15 cellular contexts compared by ENCODE assay signal in genomic region chr6:43785904-43786303, GRCh38. TPM values are rescaled to one million over a fixed set of nuclear protein-coding genes. Genes with fewer than 3 reads are reported as not detected.
DNase-seq lines count a peak whose midpoint lies in the region; ATAC-seq, FAIRE-seq and TF ChIP-seq lines count a peak whose summit lies in the region.
"Had no signal": no experiment of that assay in that cellular context is flagged by ENCODE, and none has a peak within 500 bp of the region (broad histone marks: within the 10 kb centered on the region; RNA-seq: fewer than 3 reads in every experiment).

No MANE protein-coding gene starts in this region.

- DNase-seq in MCF 10A (ENCODE audit: unreplicated experiment) (no peak), breast epithelium (ENCODE audit: low spot score in 2 of 2) (no peak), RCC 7860 (ENCODE audit: low spot score) (no peak), epithelial cell of prostate (ENCODE audit: low read depth, low spot score) (no peak), SK-N-SH (no peak), NCI-H2227 treated with DMSO at 0.1 percent for 48 hours (lab: John Stamatoyannopoulos, UW) (no peak), sciatic nerve (ENCODE audit: low spot score) (no peak)
- DNase-seq: ACHN; CD4-positive, CD25-positive, alpha-beta regulatory T cell; DMS53; H7 had no signal

- no peak for TF ChIP-seq RAD21 in SK-N-SH (IDR thresholded peaks at IDR 0.05; ENCODE audit: low read length)

- 95% methylated on average over 3 of the region's 3 CpGs for WGBS in SK-N-SH (ENCODE audit: low lambda C conversion rate)

- peaks cover 5% of the 10 kb centered on the region for H3K4me1 Mint-ChIP-seq in MCF 10A (ENCODE audit: insufficient read depth, unreplicated experiment)
- H3K4me1 Mint-ChIP-seq: GM23338 had no signal

- no peak for ATAC-seq in GM19455 (IDR thresholded peaks at IDR 0.05; ENCODE audit: unreplicated experiment)
- ATAC-seq in sciatic nerve, result no peak

- no peak overlapping the region for H3K4me3 Mint-ChIP-seq in MCF 10A (ENCODE audit: unreplicated experiment)
- H3K4me3 Mint-ChIP-seq: CD4-positive, CD25-positive, alpha-beta regulatory T cell; GM23338 had no signal

- H3K36me3 ChIP-seq in breast epithelium, result no peaks in the 10 kb centered on the region
- peaks cover 0 to 50% of the 10 kb centered on the region in 2 experiments for H3K36me3 ChIP-seq in SK-N-SH (replicated peaks in 1 of 2; ENCODE audit: control insufficient read depth in 1 of 2, insufficient read depth in 2 of 2, low read length in 1 of 2)

- H3K4me1 ChIP-seq in breast epithelium (no peaks in the 10 kb centered on the region), SK-N-SH (ENCODE audit: control insufficient read depth in 1 of 2, insufficient read depth in 2 of 2, low read depth in 1 of 2, low read length in 1 of 2) (peaks cover 0 to 20% of the 10 kb centered on the region in 2 experiments; a peak in 1 of 4 replicates)

- intact Hi-C loops in MCF 10A (cut with micrococcal nuclease) (no loop called here), breast epithelium (cut with DNase I; ENCODE audit: low total_unique reads) (no loop called here), sciatic nerve (cut with DNase I) (no loop called here)

- H3F3A ChIP-seq in SK-N-SH (replicated peaks; ENCODE audit: insufficient read depth), result no peaks in the 10 kb centered on the region

- H2AFZ ChIP-seq in SK-N-SH (ENCODE audit: low read depth), result no peak overlapping the region
- H2AFZ ChIP-seq: GM23338 had no signal

- H3K4me3 ChIP-seq in breast epithelium, result no peak overlapping the region
- H3K4me3 ChIP-seq in SK-N-SH (ENCODE audit: low read depth in 2 of 2, low read length in 1 of 2), result no peak overlapping the region
- H3K4me3 ChIP-seq: BLaER1 treated with 17β-estradiol and CSF1 and Interleukin-3, amounts not matched to agents 10 nM and 100 nM; GM23338 had no signal

- peaks cover 19% of the 10 kb centered on the region; the same call in 1 of the 2 replicates for H4K20me1 ChIP-seq in SK-N-SH (ENCODE audit: insufficient read depth)

- no peaks in the 10 kb centered on the region for H3K79me2 ChIP-seq in SK-N-SH (ENCODE audit: insufficient read depth)

- TSS peak; percentile 39 for BruUV-seq in MCF 10A (replicated peaks; lab: Mats Ljungman, UMichigan)

- peak; percentile 17 for FAIRE-seq in RCC 7860 (lab: Jason Lieb, UNC)

- TF ChIP-seq CTCF in MCF 10A (IDR thresholded peaks at IDR 0.05; ENCODE audit: unreplicated experiment) (no peak), breast epithelium (IDR thresholded peaks at IDR 0.05) (no peak), SK-N-SH (IDR thresholded peaks at IDR 0.05) (no peak)

- TF ChIP-seq EP300 in SK-N-SH (IDR thresholded peaks at IDR 0.05; ENCODE audit: borderline replicate concordance in 1 of 2, low read depth in 1 of 2, low read length in 1 of 2), result no peak

- H3K9ac ChIP-seq in SK-N-SH, result no peak overlapping the region

- H3K9me2 ChIP-seq in SK-N-SH, result no peaks in the 10 kb centered on the region

- POLR2A ChIA-PET in MCF 10A (lab: Yijun Ruan, JAX) (interaction anchor here (1.1 kb wide), 1 partner anchor 9 kb away, joined by 3 read pairs; no protein-coding TSS in a partner anchor), SK-N-SH (lab: Yijun Ruan, JAX) (interaction anchor here (1.2 to 1.8 kb wide), 4 partner anchors 9 to 152 kb away, joined by 3 to 10 read pairs (median 4); no protein-coding TSS in a partner anchor)

- H3K27me3 Mint-ChIP-seq in MCF 10A (ENCODE audit: insufficient read depth, unreplicated experiment), result no peaks in the 10 kb centered on the region
- H3K27me3 Mint-ChIP-seq: CD4-positive, CD25-positive, alpha-beta regulatory T cell had no signal

- peaks cover 44% of the 10 kb centered on the region for H3K36me3 Mint-ChIP-seq in MCF 10A (ENCODE audit: insufficient read depth, unreplicated experiment)
- H3K36me3 Mint-ChIP-seq: CD4-positive, CD25-positive, alpha-beta regulatory T cell had no signal

- no peak overlapping the region for H3K27ac Mint-ChIP-seq in MCF 10A (ENCODE audit: low read depth, unreplicated experiment)
- H3K27ac Mint-ChIP-seq: CD4-positive, CD25-positive, alpha-beta regulatory T cell; GM23338 had no signal

- H3K27me3 ChIP-seq in breast epithelium, result no peaks in the 10 kb centered on the region
- no peaks in the 10 kb centered on the region for H3K27me3 ChIP-seq in SK-N-SH (ENCODE audit: insufficient read depth)
- H3K27me3 ChIP-seq: BLaER1 treated with 17β-estradiol and CSF1 and Interleukin-3, amounts not matched to agents 10 nM and 100 nM had no signal

- H3K27ac ChIP-seq in breast epithelium (no peak overlapping the region), epithelial cell of prostate (peak overlapping the region; percentile 47), SK-N-SH (ENCODE audit: low read depth in 2 of 2, low read length in 1 of 2) (no peak overlapping the region)
- H3K27ac ChIP-seq: HL-60 had no signal

- H3K4me2 ChIP-seq in SK-N-SH, result no peak overlapping the region
- H3K4me2 ChIP-seq: GM23338 had no signal

- CTCF ChIA-PET in MCF 10A (lab: Yijun Ruan, JAX) (interaction anchor here (0.6 to 8.1 kb wide), 3 partner anchors 11 to 244 kb away, joined by 3 to 65 read pairs (median 5); partner anchors contain the start of gene VEGFA), SK-N-SH (lab: Yijun Ruan, JAX) (interaction anchor here (0.6 to 3.4 kb wide), 6 partner anchors 12 to 166 kb away, joined by 3 to 35 read pairs (median 6); partner anchors contain the start of gene VEGFA)

- H3K9me3 Mint-ChIP-seq in MCF 10A (ENCODE audit: unreplicated experiment), result no peaks in the 10 kb centered on the region
- H3K9me3 Mint-ChIP-seq: CD4-positive, CD25-positive, alpha-beta regulatory T cell; GM23338 had no signal

- no peak for TF ChIP-seq POLR2A in breast epithelium (IDR thresholded peaks at IDR 0.05)

- no peaks in the 10 kb centered on the region for H3K9me3 ChIP-seq in breast epithelium
- no peaks in the 10 kb centered on the region for H3K9me3 ChIP-seq in SK-N-SH
- H3K9me3 ChIP-seq: BLaER1 treated with 17β-estradiol and CSF1 and Interleukin-3, amounts not matched to agents 10 nM and 100 nM had no signal

TF ChIP-seq in SK-N-SH, 30 proteins besides CTCF, POLR2A, EP300 and RAD21:
- no peak for TF ChIP-seq SIN3A (IDR thresholded peaks at IDR 0.05; ENCODE audit: borderline replicate concordance, low read depth, low read length)
- no peak for TF ChIP-seq RCOR1 (IDR thresholded peaks at IDR 0.05; ENCODE audit: low read length)
- TF ChIP-seq SMC3 (IDR thresholded peaks at IDR 0.05; ENCODE audit: low read depth, low read length), result no peak
- TF ChIP-seq ELF1 (IDR thresholded peaks at IDR 0.05), result no peak
TF ChIP-seq in SK-N-SH: peak in this region for 0.

RNA-seq across cellular contexts. Expression of gene VEGFA, which starts 15.9 kb away (rescaled TPM):
- total RNA-seq in MCF 10A (2022), result 265 and 366 TPM in 2 replicates
- total RNA-seq in breast epithelium, result 100 to 1,000 TPM; 123 to 230 (median 132) TPM
- polyA plus RNA-seq in SK-N-SH (2012; rRNA removed), result 81.0 and 130 TPM in 2 replicates
- polyA plus RNA-seq in SK-N-SH (2012; cell fraction: cytosol; rRNA removed), result 42.6 and 66.6 TPM in 2 replicates
- 412 and 501 TPM in 2 replicates for polyA plus RNA-seq in SK-N-SH (2012; cell fraction: nucleus; rRNA removed)
- 155 TPM for total RNA-seq in sciatic nerve
